In genomic region chr3:124730920-124731297, GRCh38 we compare ENCODE assay signal across 8 cellular contexts. TPM values are rescaled to one million over a fixed set of nuclear protein-coding genes. Genes with fewer than 3 reads are reported as not detected.
DNase-seq lines count a peak whose midpoint lies in the region; ATAC-seq and TF ChIP-seq lines count a peak whose summit lies in the region.

No MANE protein-coding gene starts in this region.

- POLR2A ChIA-PET in AG04450 (lab: Yijun Ruan, JAX): no interaction called here

- H3K4me3 ChIP-seq in AG04450 (ENCODE audit: low read depth, low read length) (peak overlapping the region; percentile 99), LNCaP clone FGC (ENCODE audit: low read depth, low read length) (peak overlapping the region; percentile 90), colonic mucosa (peak overlapping the region; percentile 77)

- H3K27ac ChIP-seq in AG04450 (ENCODE audit: low read depth, low read length): no peak overlapping the region
- H3K27ac ChIP-seq in colonic mucosa: peak overlapping the region; percentile 38

- H3K36me3 ChIP-seq in colonic mucosa: no peaks in the 10 kb centered on the region

- H3K27me3 ChIP-seq in AG04450 (ENCODE audit: control insufficient read depth, insufficient read depth, low read length): no peaks in the 10 kb centered on the region
- no peaks in the 10 kb centered on the region for H3K27me3 ChIP-seq in colonic mucosa

- H3K4me3 Mint-ChIP-seq in natural killer cell treated with Interleukin-12 subunit alpha and Interleukin-12 subunit beta and Interleukin-15 and Interleukin-18, amount 100 ng/mL, for 72 hours: peak overlapping the region; percentile 98

- peaks cover 9 to 10% of the 10 kb centered on the region in 2 donors for H3K27me3 Mint-ChIP-seq in natural killer cell treated with Interleukin-12 subunit alpha and Interleukin-12 subunit beta and Interleukin-15 and Interleukin-18, amount 100 ng/mL, for 72 hours

- no peak for ATAC-seq in natural killer cell treated with Interleukin-12 subunit alpha and Interleukin-12 subunit beta and Interleukin-15 and Interleukin-18, amount 100 ng/mL, for 72 hours
- ATAC-seq in GM18520 (IDR thresholded peaks at IDR 0.05; ENCODE audit: unreplicated experiment) (no peak), GM19328 (IDR thresholded peaks at IDR 0.05; ENCODE audit: unreplicated experiment) (no peak)

- peaks cover 6% of the 10 kb centered on the region for H3K36me3 Mint-ChIP-seq in natural killer cell treated with Interleukin-12 subunit alpha and Interleukin-12 subunit beta and Interleukin-15 and Interleukin-18, amount 100 ng/mL, for 72 hours

- H3K4me1 Mint-ChIP-seq in natural killer cell treated with Interleukin-12 subunit alpha and Interleukin-12 subunit beta and Interleukin-15 and Interleukin-18, amount 100 ng/mL, for 72 hours (ENCODE audit: low read depth in 2 of 2): peaks cover 15 to 16% of the 10 kb centered on the region in 2 donors

- TF ChIP-seq CTCF in AG04450 (IDR thresholded peaks at IDR 0.05; ENCODE audit: low read depth, low read length) (no peak), LNCaP clone FGC (IDR thresholded peaks at IDR 0.05; ENCODE audit: control insufficient read depth, extremely low read depth, insufficient read depth) (no peak), colonic mucosa (IDR thresholded peaks at IDR 0.05) (no peak)

- DNase-seq in AG04450 (ENCODE audit: low read depth, low spot score): no peak
- no peak for DNase-seq in LNCaP clone FGC (ENCODE audit: low read depth)
- DNase-seq in colonic mucosa: no peak
- DNase-seq in natural killer cell treated with Interleukin-12 subunit alpha and Interleukin-12 subunit beta and Interleukin-15 and Interleukin-18, amount 100 ng/mL, for 72 hours (ENCODE audit: low spot score): no peak
- DNase-seq in NCI-H146 treated with DMSO at 0.1 percent for 48 hours (lab: John Stamatoyannopoulos, UW; ENCODE audit: unreplicated experiment): no peak
- no peak for DNase-seq in HuH-7.5 (ENCODE audit: low spot score)

- H3K9me3 ChIP-seq in AG04450 (ENCODE audit: control insufficient read depth, insufficient read depth, low read length) (no peaks in the 10 kb centered on the region), colonic mucosa (no peaks in the 10 kb centered on the region)

- H3K9ac ChIP-seq in colonic mucosa (ENCODE audit: low read depth in 2 of 2, low read length in 2 of 2): peak overlapping the region; percentile 80

- no peaks in the 10 kb centered on the region for H3K9me3 Mint-ChIP-seq in natural killer cell treated with Interleukin-12 subunit alpha and Interleukin-12 subunit beta and Interleukin-15 and Interleukin-18, amount 100 ng/mL, for 72 hours

- H3K4me1 ChIP-seq in colonic mucosa: peaks cover 11% of the 10 kb centered on the region

- intact Hi-C loops in colonic mucosa (cut with DNase I): no loop called here

- peak overlapping the region; percentile 87 to 96 for H3K27ac Mint-ChIP-seq in natural killer cell treated with Interleukin-12 subunit alpha and Interleukin-12 subunit beta and Interleukin-15 and Interleukin-18, amount 100 ng/mL, for 72 hours

- CTCF ChIA-PET in AG04450 (lab: Charles Lee): interaction anchor here (0.7 to 1.9 kb wide), 5 partner anchors 30 to 170 kb away, joined by 3 to 5 read pairs (median 3); no protein-coding TSS in a partner anchor

RNA-seq across cellular contexts. Expression of gene UMPS, which starts 0.7 kb away (rescaled TPM):
- polyA plus RNA-seq in AG04450 (2011; rRNA removed): 25.3 and 27.9 TPM in 2 replicates
- 27.6 and 34.0 TPM in 2 replicates for polyA minus RNA-seq in AG04450 (2011; rRNA and poly(A)+ RNA removed)
- total RNA-seq in colonic mucosa: 10 to 100 TPM; 23.4 to 37.7 TPM
- total RNA-seq in natural killer cell treated with Interleukin-12 subunit alpha and Interleukin-12 subunit beta and Interleukin-15 and Interleukin-18, amount 100 ng/mL, for 72 hours: 10 to 100 TPM; 42.0 to 56.7 TPM
